In the genomic region with DNA sequence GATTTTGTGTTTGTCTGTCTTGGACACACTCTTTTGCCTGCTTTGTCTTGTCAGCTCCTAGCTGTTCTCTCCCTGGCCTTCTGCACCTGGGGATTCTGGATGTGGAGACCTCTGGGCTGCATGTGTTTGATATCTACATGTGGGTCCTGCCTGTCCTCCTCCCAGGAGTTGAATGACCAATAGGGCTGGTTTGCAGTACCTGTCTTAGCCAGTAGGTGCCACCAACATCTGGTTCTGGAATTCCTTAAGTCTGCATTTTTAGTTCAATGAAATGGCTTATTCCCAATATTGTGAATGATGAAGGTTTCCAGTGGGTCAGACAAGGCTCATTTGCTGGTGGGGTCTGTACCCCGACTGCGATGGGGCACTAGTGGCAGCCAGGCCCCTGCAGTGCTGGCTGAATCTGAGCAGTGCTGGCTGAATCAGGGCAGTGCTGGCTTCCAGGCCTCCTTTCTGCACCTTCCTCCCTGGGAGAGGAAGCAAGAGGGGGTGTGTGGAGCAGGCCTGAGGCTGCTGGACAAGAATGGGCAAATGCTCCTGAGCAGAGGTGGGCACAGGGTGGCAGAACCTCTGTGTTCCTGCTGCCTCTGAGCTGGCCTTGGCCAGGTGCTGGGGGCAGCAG, we compare ENCODE assay signal across 8 cellular contexts.
DNase-seq lines count a peak whose midpoint lies in the region; ATAC-seq, FAIRE-seq and TF ChIP-seq lines count a peak whose summit lies in the region.

No MANE protein-coding gene starts in this region.

- peaks cover 51% of the 10 kb centered on the region for H3K79me2 ChIP-seq in neural progenitor cell (ENCODE audit: low read depth)

- H3K4me1 Mint-ChIP-seq in Caco-2 (ENCODE audit: low read depth, unreplicated experiment) (no peaks in the 10 kb centered on the region), neural progenitor cell (peaks cover under 1% of the 10 kb centered on the region)

- H3K4me2 ChIP-seq in neural progenitor cell: no peak overlapping the region

- no peak overlapping the region for H3K27ac Mint-ChIP-seq in Caco-2 (ENCODE audit: unreplicated experiment)
- no peak overlapping the region for H3K27ac Mint-ChIP-seq in neural progenitor cell

- H3K36me3 ChIP-seq in Caco-2 (ENCODE audit: control insufficient read depth, insufficient read depth, low read length) (peaks cover 3% of the 10 kb centered on the region), bronchial epithelial cell (ENCODE audit: control insufficient read depth, insufficient read depth, low read length) (peaks cover 19% of the 10 kb centered on the region), neural progenitor cell (no peaks in the 10 kb centered on the region)

- H3K4me3 ChIP-seq in Caco-2 (ENCODE audit: low read depth, low read length): no peak overlapping the region
- no peak overlapping the region for H3K4me3 ChIP-seq in bronchial epithelial cell (ENCODE audit: low read depth, low read length)
- no peak overlapping the region for H3K4me3 ChIP-seq in neural progenitor cell

- no peaks in the 10 kb centered on the region for H3K27me3 ChIP-seq in Caco-2 (replicated peaks; ENCODE audit: control insufficient read depth, insufficient read depth, low read length)
- no peaks in the 10 kb centered on the region for H3K27me3 ChIP-seq in bronchial epithelial cell (ENCODE audit: control insufficient read depth, insufficient read depth, low read length)
- H3K27me3 ChIP-seq in neural progenitor cell: no peaks in the 10 kb centered on the region

- CTCF ChIA-PET in Caco-2 (lab: Charles Lee): no interaction called here

- DNase-seq in Caco-2: peak in 1 of 2 experiments; percentile 35
- DNase-seq in HT-29 (ENCODE audit: low spot score): peak; percentile 61
- peak; percentile 62 for DNase-seq in bronchial epithelial cell (ENCODE audit: low read depth)
- DNase-seq in neural progenitor cell (ENCODE audit: low spot score): no peak
- no peak for DNase-seq in NCI-H1930 (lab: John Stamatoyannopoulos, UW)
- DNase-seq in GOT3 (lab: John Stamatoyannopoulos, UW): no peak
- no peak for DNase-seq in stimulated activated CD4-positive, alpha-beta T cell treated with anti-CD3 and anti-CD28 coated beads, Interleukin-2, amount 100 ng/mL, for 48 hours

- no peak for ATAC-seq in GM19467 (IDR thresholded peaks at IDR 0.05; ENCODE audit: unreplicated experiment)

- H3K4me1 ChIP-seq in Caco-2 (no peaks in the 10 kb centered on the region), neural progenitor cell (no peaks in the 10 kb centered on the region)

- TF ChIP-seq CTCF in Caco-2 (IDR thresholded peaks at IDR 0.05; ENCODE audit: insufficient read depth in 1 of 2, low read depth in 1 of 2, low read length in 1 of 2, severe bottlenecking in 1 of 2, unreplicated experiment in 1 of 2) (peak; percentile 51 to 56), bronchial epithelial cell (IDR thresholded peaks at IDR 0.05; ENCODE audit: insufficient read depth, low read length, severe bottlenecking) (peak; percentile 60), neural progenitor cell (IDR thresholded peaks at IDR 0.05) (peak; percentile 52)

- H2AFZ ChIP-seq in neural progenitor cell (replicated peaks): no peak overlapping the region

- H3F3A ChIP-seq in neural progenitor cell (ENCODE audit: low read depth): no peaks in the 10 kb centered on the region

- H3K27me3 Mint-ChIP-seq in Caco-2 (ENCODE audit: insufficient read depth, unreplicated experiment) (no peaks in the 10 kb centered on the region), neural progenitor cell (ENCODE audit: insufficient read depth, low read depth) (peaks cover 2% of the 10 kb centered on the region)

- no peak overlapping the region for H3K27ac ChIP-seq in neural progenitor cell

- H3K36me3 Mint-ChIP-seq in Caco-2 (ENCODE audit: insufficient read depth, unreplicated experiment): peaks cover 13% of the 10 kb centered on the region
- H3K36me3 Mint-ChIP-seq in neural progenitor cell: no peaks in the 10 kb centered on the region

- H3K9me3 ChIP-seq in Caco-2: peaks cover 9% of the 10 kb centered on the region
- H3K9me3 ChIP-seq in neural progenitor cell (ENCODE audit: low read depth): no peaks in the 10 kb centered on the region

- no TSS peak for BruUV-seq in Caco-2 (replicated peaks; lab: Mats Ljungman, UMichigan)

- intact Hi-C loops in Caco-2 (cut with micrococcal nuclease; ENCODE audit: unreplicated experiment): no loop called here

- H3K9me3 Mint-ChIP-seq in Caco-2 (ENCODE audit: unreplicated experiment) (no peaks in the 10 kb centered on the region), neural progenitor cell (peaks cover 6% of the 10 kb centered on the region)

- no peak overlapping the region for H3K9ac ChIP-seq in neural progenitor cell

- FAIRE-seq in bronchial epithelial cell (lab: Jason Lieb, UNC): peak; percentile 23

- peaks cover 33% of the 10 kb centered on the region for H4K20me1 ChIP-seq in neural progenitor cell (ENCODE audit: low read depth)

- POLR2A ChIA-PET in Caco-2 (lab: Charles Lee): no interaction called here

- H3K4me3 Mint-ChIP-seq in Caco-2 (ENCODE audit: unreplicated experiment) (no peak overlapping the region), neural progenitor cell (no peak overlapping the region)

Comparison
In these comparisons a context has a peak if more than half of its experiments do, and no peak if none do; other contexts are left out.
1. DNase-seq: peak in HT-29 (single experiment) and bronchial epithelial cell (single experiment); none in neural progenitor cell (single experiment), NCI-H1930 (0 of 2), GOT3 (single experiment) and stimulated activated CD4-positive, alpha-beta T cell treated with anti-CD3 and anti-CD28 coated beads, Interleukin-2, amount 100 ng/mL, for 48 hours (0 of 2).
2. Peak in every context shown above with its lines, with median percentiles within 50 percentile points of each other: CTCF ChIP-seq.